32 cellular contexts compared by ENCODE assay signal in the genomic region with DNA sequence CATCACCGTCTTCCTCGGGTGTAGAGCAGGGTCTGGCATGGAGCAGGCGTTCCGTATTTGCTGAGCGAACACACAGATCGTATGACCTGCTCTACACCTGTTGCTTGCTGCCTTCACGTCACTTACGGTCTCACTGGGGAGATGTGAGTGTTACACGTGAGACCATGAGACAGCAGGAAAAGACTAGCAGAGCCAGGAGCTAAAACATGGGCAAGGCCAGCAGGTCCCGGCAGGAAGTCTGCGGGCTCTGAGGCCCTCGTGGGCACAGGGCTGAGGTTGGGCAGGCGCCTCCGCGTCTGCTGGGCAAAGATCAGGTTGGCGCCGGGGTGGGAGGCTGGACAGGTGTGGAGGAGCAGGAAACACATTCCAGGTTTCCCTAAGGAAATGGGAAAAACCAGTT. TPM values are rescaled to one million over a fixed set of nuclear protein-coding genes. Genes with fewer than 3 reads are reported as not detected.
A peak's percentile ranks its signal among the peaks of the same experiment; 100 is the strongest.
DNase-seq lines count a peak whose midpoint lies in the region; ATAC-seq, FAIRE-seq and TF ChIP-seq lines count a peak whose summit lies in the region.
"Had no signal": no experiment of that assay in that cellular context is flagged by ENCODE, and none has a peak within 500 bp of the region (broad histone marks: within the 10 kb centered on the region; RNA-seq: fewer than 3 reads in every experiment).

No MANE protein-coding gene starts in this region.

- H3K9me2 ChIP-seq in hepatocyte (replicated peaks; ENCODE audit: insufficient read depth), result no peaks in the 10 kb centered on the region

- no peak for TF ChIP-seq POLR2A in H54 (IDR thresholded peaks at IDR 0.05; ENCODE audit: low read depth, low read length)

- no peaks in the 10 kb centered on the region for H3K36me3 Mint-ChIP-seq in type B pancreatic cell
- H3K36me3 Mint-ChIP-seq in CD8-positive, alpha-beta memory T cell, result no peaks in the 10 kb centered on the region
- H3K36me3 Mint-ChIP-seq: activated naive CD4-positive, alpha-beta T cell treated with anti-CD3 and anti-CD28 coated beads, Interleukin-2, amount 50 U/mL, for 24 hours; stimulated activated effector memory CD8-positive, alpha-beta T cell treated with anti-CD3 and anti-CD28 coated beads, Interleukin-12 subunit alpha, Interleukin-12 subunit beta, amount 100 ng/mL, for 72 hours had no signal

- peaks cover 33% of the 10 kb centered on the region for H3K4me1 ChIP-seq in hepatocyte (ENCODE audit: insufficient read depth)
- peaks cover 0 to 11% of the 10 kb centered on the region in 2 donors for H3K4me1 ChIP-seq in muscle layer of duodenum (ENCODE audit: control insufficient read depth in 1 of 2, insufficient read depth in 2 of 2, low read length in 2 of 2)
- H3K4me1 ChIP-seq in CD8-positive, alpha-beta memory T cell (ENCODE audit: insufficient read depth, low read length), result peaks cover 8% of the 10 kb centered on the region
- H3K4me1 ChIP-seq: prostate gland had no signal

- POLR2A ChIA-PET in CD8-positive, alpha-beta memory T cell (lab: Charles Lee), result interaction anchor here (1.2 kb wide), 1 partner anchor 21 kb away, joined by 3 read pairs; no protein-coding TSS in a partner anchor

- no peaks in the 10 kb centered on the region for H3K36me3 ChIP-seq in hepatocyte (replicated peaks; ENCODE audit: insufficient read depth, low read depth)
- H3K36me3 ChIP-seq in muscle layer of duodenum (ENCODE audit: control insufficient read depth in 1 of 2, insufficient read depth in 2 of 2, low read length in 2 of 2), result no peaks in the 10 kb centered on the region
- no peaks in the 10 kb centered on the region for H3K36me3 ChIP-seq in CD8-positive, alpha-beta memory T cell (ENCODE audit: insufficient read depth, low read length)
- H3K36me3 ChIP-seq: BLaER1 treated with 17β-estradiol and CSF1 and Interleukin-3, amounts not matched to agents 10 nM and 100 nM; heart right ventricle; neutrophil; prostate gland; suprapubic skin had no signal

- 81% methylated on average over 17 of the region's 17 CpGs for WGBS in hepatocyte (ENCODE audit: low lambda C conversion rate, missing lambda C conversion rate)

- H3K9me3 ChIP-seq in hepatocyte (ENCODE audit: low read depth), result no peaks in the 10 kb centered on the region
- H3K9me3 ChIP-seq in muscle layer of duodenum (ENCODE audit: control insufficient read depth in 1 of 2, low read length in 2 of 2), result no peaks in the 10 kb centered on the region
- H3K9me3 ChIP-seq in CD8-positive, alpha-beta memory T cell (ENCODE audit: low read length), result no peaks in the 10 kb centered on the region
- H3K9me3 ChIP-seq: neutrophil, prostate gland, suprapubic skin had no signal

- H3K27me3 ChIP-seq in hepatocyte (no peaks in the 10 kb centered on the region), muscle layer of duodenum (ENCODE audit: low read depth, low read length) (no peaks in the 10 kb centered on the region)
- peaks cover 7% of the 10 kb centered on the region for H3K27me3 ChIP-seq in CD8-positive, alpha-beta memory T cell (ENCODE audit: insufficient read depth, low read length, poor library complexity, severe bottlenecking)
- H3K27me3 ChIP-seq: BLaER1 treated with 17β-estradiol and CSF1 and Interleukin-3, amounts not matched to agents 10 nM and 100 nM; neutrophil; suprapubic skin had no signal

- H3K4me2 ChIP-seq in hepatocyte, result peak overlapping the region; percentile 63
- H3K4me2 ChIP-seq: BLaER1 treated with 17β-estradiol and CSF1 and Interleukin-3, amounts not matched to agents 10 nM and 100 nM had no signal

- CTCF ChIA-PET in CD8-positive, alpha-beta memory T cell (lab: Charles Lee), result interaction anchor here (2.6 kb wide), 2 partner anchors 21 to 422 kb away, joined by 14 to 20 read pairs; no protein-coding TSS in a partner anchor

- H3K4me3 ChIP-seq in hepatocyte (no peak overlapping the region), muscle layer of duodenum (ENCODE audit: low read depth in 1 of 2, low read length in 2 of 2) (no peak overlapping the region)
- no peak overlapping the region for H3K4me3 ChIP-seq in CD8-positive, alpha-beta memory T cell (ENCODE audit: low read length)
- H3K4me3 ChIP-seq: BLaER1 treated with 17β-estradiol and CSF1 and Interleukin-3, amounts not matched to agents 10 nM and 100 nM; dorsolateral prefrontal cortex; heart right ventricle; prostate gland; suprapubic skin had no signal

- no peak overlapping the region for H3K4me3 Mint-ChIP-seq in type B pancreatic cell
- H3K4me3 Mint-ChIP-seq in CD8-positive, alpha-beta memory T cell, result no peak overlapping the region
- H3K4me3 Mint-ChIP-seq: activated naive CD4-positive, alpha-beta T cell treated with anti-CD3 and anti-CD28 coated beads, Interleukin-2, amount 50 U/mL, for 24 hours; naive B cell; stimulated activated effector memory CD8-positive, alpha-beta T cell treated with anti-CD3 and anti-CD28 coated beads, Interleukin-12 subunit alpha, Interleukin-12 subunit beta, amount 100 ng/mL, for 72 hours had no signal

- no peaks in the 10 kb centered on the region for H4K20me1 ChIP-seq in hepatocyte (ENCODE audit: insufficient read depth, poor library complexity, severe bottlenecking)
- H4K20me1 ChIP-seq: BLaER1 treated with 17β-estradiol and CSF1 and Interleukin-3, amounts not matched to agents 10 nM and 100 nM had no signal

- peak; percentile 8 for DNase-seq in NCI-H146 (lab: John Stamatoyannopoulos, UW)
- no peak for DNase-seq in NCI-H146 treated with DMSO at 0.1 percent for 48 hours (lab: John Stamatoyannopoulos, UW; ENCODE audit: unreplicated experiment)
- no peak for DNase-seq in hepatocyte (ENCODE audit: low spot score)
- no peak for DNase-seq in type B pancreatic cell (ENCODE audit: extremely low spot score, unreplicated experiment)
- DNase-seq in CD8-positive, alpha-beta memory T cell, result no peak
- DNase-seq in H54 (ENCODE audit: insufficient read length, low spot score), result no peak
- DNase-seq: activated CD4-positive, alpha-beta T cell treated with anti-CD3 and anti-CD28 coated beads for 48 hours; amygdala; COR-L47; DND-41; dorsolateral prefrontal cortex; foreskin melanocyte; GF-D8; GOT3; heart right ventricle; kidney glomerular epithelial cell; naive B cell; NCI-H1048; NCI-H1694 treated with DMSO at 0.1 percent for 48 hours; SHP77; stimulated activated CD4-positive, alpha-beta T cell treated with anti-CD3 and anti-CD28 coated beads, Interleukin-15, amount 100 ng/mL, for 24 hours had no signal

- no peak for TF ChIP-seq CTCF in hepatocyte (IDR thresholded peaks at IDR 0.05; ENCODE audit: poor library complexity)
- TF ChIP-seq CTCF in type B pancreatic cell (conservative IDR thresholded peaks at IDR 0.05), result no peak

- no peak for ATAC-seq in HG03354 (IDR thresholded peaks at IDR 0.05; ENCODE audit: poor library complexity, severe bottlenecking, unreplicated experiment)
- ATAC-seq: heart right ventricle; Panc1; stimulated activated effector memory CD8-positive, alpha-beta T cell treated with anti-CD3 and anti-CD28 coated beads, Interleukin-12 subunit alpha, Interleukin-12 subunit beta, amount 100 ng/mL, for 72 hours had no signal

- H3K27me3 Mint-ChIP-seq in type B pancreatic cell, result peaks cover 23% of the 10 kb centered on the region
- H3K27me3 Mint-ChIP-seq in CD8-positive, alpha-beta memory T cell, result peaks cover 19 to 31% of the 10 kb centered on the region in 2 donors
- H3K27me3 Mint-ChIP-seq: activated naive CD4-positive, alpha-beta T cell treated with anti-CD3 and anti-CD28 coated beads, Interleukin-2, amount 50 U/mL, for 24 hours had no signal

- peak overlapping the region; percentile 83 for H3K27ac Mint-ChIP-seq in type B pancreatic cell
- H3K27ac Mint-ChIP-seq in CD8-positive, alpha-beta memory T cell, result no peak overlapping the region
- H3K27ac Mint-ChIP-seq: activated naive CD4-positive, alpha-beta T cell treated with anti-CD3 and anti-CD28 coated beads, Interleukin-2, amount 50 U/mL, for 24 hours; activated T-helper 2 cell treated with anti-CD3 and anti-CD28 coated beads, Interferon-gamma antibody, Interleukin-2, Interleukin-4, amounts not matched to agents 10 μg/mL and 5 μg/mL and 100 μg/mL, durations not matched to agents 14 hours and 24 hours and 36 hours; stimulated activated effector memory CD8-positive, alpha-beta T cell treated with anti-CD3 and anti-CD28 coated beads, Interleukin-12 subunit alpha, Interleukin-12 subunit beta, amount 100 ng/mL, for 72 hours had no signal

- FAIRE-seq in H54 (lab: Jason Lieb, UNC), result no peak

- H3K9me3 Mint-ChIP-seq in type B pancreatic cell, result no peaks in the 10 kb centered on the region
- H3K9me3 Mint-ChIP-seq in CD8-positive, alpha-beta memory T cell, result no peaks in the 10 kb centered on the region
- H3K9me3 Mint-ChIP-seq: activated naive CD4-positive, alpha-beta T cell treated with anti-CD3 and anti-CD28 coated beads, Interleukin-2, amount 50 U/mL, for 24 hours; activated T-helper 2 cell treated with anti-CD3 and anti-CD28 coated beads, Interferon-gamma antibody, Interleukin-2, Interleukin-4, amounts not matched to agents 10 μg/mL and 5 μg/mL and 100 μg/mL, durations not matched to agents 14 hours and 24 hours and 36 hours; stimulated activated effector memory CD8-positive, alpha-beta T cell treated with anti-CD3 and anti-CD28 coated beads, Interleukin-12 subunit alpha, Interleukin-12 subunit beta, amount 100 ng/mL, for 72 hours had no signal

- no peak overlapping the region for H2AFZ ChIP-seq in hepatocyte

- H3K79me2 ChIP-seq in hepatocyte, result no peaks in the 10 kb centered on the region

- peaks cover 11% of the 10 kb centered on the region for H3K4me1 Mint-ChIP-seq in type B pancreatic cell (ENCODE audit: unreplicated experiment)
- peaks cover 4 to 5% (median 5%) of the 10 kb centered on the region in 3 donors for H3K4me1 Mint-ChIP-seq in CD8-positive, alpha-beta memory T cell
- H3K4me1 Mint-ChIP-seq: activated naive CD4-positive, alpha-beta T cell treated with anti-CD3 and anti-CD28 coated beads, Interleukin-2, amount 50 U/mL, for 24 hours; stimulated activated effector memory CD8-positive, alpha-beta T cell treated with anti-CD3 and anti-CD28 coated beads, Interleukin-12 subunit alpha, Interleukin-12 subunit beta, amount 100 ng/mL, for 72 hours had no signal

- H3K27ac ChIP-seq in hepatocyte (peak overlapping the region; percentile 91), muscle layer of duodenum (ENCODE audit: low read length) (peak overlapping the region; percentile 64)
- no peak overlapping the region for H3K27ac ChIP-seq in CD8-positive, alpha-beta memory T cell (ENCODE audit: low read depth, low read length)
- H3K27ac ChIP-seq: 22Rv1; BLaER1 treated with 17β-estradiol and CSF1 and Interleukin-3, amounts not matched to agents 10 nM and 100 nM; dorsolateral prefrontal cortex; neutrophil; prostate gland; suprapubic skin had no signal

RNA-seq across cellular contexts. Expression of a gene that starts 19.7 kb away (rescaled TPM):
- total RNA-seq in hepatocyte, result 63.2 and 77.1 TPM in 2 replicates
- polyA plus RNA-seq in hepatocyte, result 104 and 121 TPM in 2 replicates
- total RNA-seq in type B pancreatic cell (ENCODE audit: low replicate concordance), result 68.0 and 69.0 TPM in 2 replicates
- total RNA-seq in CD8-positive, alpha-beta memory T cell, result 100 to 1,000 TPM; 296 to 323 TPM
- 606 TPM for polyA plus RNA-seq in CD8-positive, alpha-beta memory T cell

RNA-seq across cellular contexts. Expression of a gene that starts 45.7 kb away (rescaled TPM):
- total RNA-seq in hepatocyte (66.7 and 82.3 TPM in 2 replicates), type B pancreatic cell (ENCODE audit: low replicate concordance) (39.7 and 42.2 TPM in 2 replicates)
- 58.0 and 71.6 TPM in 2 replicates for polyA plus RNA-seq in hepatocyte
- total RNA-seq in CD8-positive, alpha-beta memory T cell, result 10 to 100 TPM; 35.7 to 37.5 TPM
- polyA plus RNA-seq in CD8-positive, alpha-beta memory T cell, result 88.2 TPM
